Comparison of ENCODE assay signal across 1 cellular context in the genomic region with DNA sequence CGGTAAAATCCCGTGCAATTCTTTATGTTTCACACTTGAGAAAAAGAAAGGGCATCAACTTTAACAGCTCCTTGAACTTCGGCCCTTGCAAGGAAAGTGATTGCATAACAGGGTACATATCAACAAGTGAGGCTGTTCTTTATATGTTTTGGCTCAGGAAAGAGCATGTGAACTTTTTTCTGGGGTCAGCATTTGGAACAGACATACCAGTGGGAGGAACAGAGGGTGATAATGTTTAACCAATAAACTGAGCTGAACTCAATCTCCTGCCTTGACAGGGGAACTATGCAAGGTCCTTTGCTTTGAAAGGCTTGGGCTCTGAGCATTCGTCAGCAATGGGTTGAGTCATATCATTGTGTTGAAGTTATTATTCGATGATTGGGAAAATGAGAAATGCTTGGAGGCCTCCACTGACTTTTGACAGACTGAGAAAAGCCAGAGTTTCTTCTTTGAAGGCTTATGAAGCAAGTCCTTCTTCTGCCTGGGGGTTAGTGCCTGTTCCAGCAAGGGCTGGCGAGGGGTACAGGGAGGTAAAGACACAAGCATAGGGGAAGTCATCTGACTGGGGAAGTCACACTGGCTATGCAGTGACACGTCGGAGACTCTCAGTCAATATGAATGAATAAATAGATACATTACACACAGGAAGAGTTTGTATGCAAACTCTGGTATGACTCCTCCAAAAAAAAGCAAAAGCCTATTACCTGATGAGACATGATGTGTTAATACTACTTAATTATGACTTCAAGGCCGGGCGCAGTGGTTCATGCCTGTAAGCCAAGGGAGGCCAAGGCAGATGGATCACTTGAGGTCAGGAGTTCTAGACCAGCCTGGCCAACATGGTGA.
TF ChIP-seq lines count a peak whose summit lies in the region.

No MANE protein-coding gene starts in this region.

TF ChIP-seq in IMR-90, 13 proteins besides CTCF, POLR2A, EP300 and RAD21:
- TF ChIP-seq CEBPB (IDR thresholded peaks at IDR 0.05; ENCODE audit: low read depth, low read length) (peak; percentile 67), RCOR1 (IDR thresholded peaks at IDR 0.05; ENCODE audit: insufficient replicate concordance, low read length) (no peak), MAZ (IDR thresholded peaks at IDR 0.05; ENCODE audit: borderline replicate concordance, low read depth, low read length) (no peak)
